ENCODE assay signal across 24 cellular contexts in genomic region chr4:40596522-40596921, GRCh38.
"Had no signal": no experiment of that assay in that cellular context is flagged by ENCODE, and none has a peak within 500 bp of the region (broad histone marks: within the 10 kb centered on the region; RNA-seq: fewer than 3 reads in every experiment).

No MANE protein-coding gene starts in this region.

- H3K36me3 ChIP-seq: tibial artery had no signal

- H3K4me1 ChIP-seq: tibial artery had no signal

- H3K4me3 ChIP-seq: esophagus squamous epithelium, smooth muscle cell, stomach, suprapubic skin, tibial artery had no signal

- H3K27ac ChIP-seq: esophagus squamous epithelium, neutrophil, stomach, suprapubic skin, tibial artery had no signal

- H3K4me3 Mint-ChIP-seq: activated CD4-positive, alpha-beta memory T cell treated with anti-CD3 and anti-CD28 coated beads for 36 hours; activated CD4-positive, alpha-beta T cell treated with anti-CD3 and anti-CD28 coated beads, Interleukin-2, amount 10 ng/mL, durations not matched to agents 24 days and 14 days; activated naive CD4-positive, alpha-beta T cell treated with anti-CD3 and anti-CD28 coated beads, Interleukin-2, amount 10 ng/mL, durations not matched to agents 7 days and 5 days; activated naive CD8-positive, alpha-beta T cell treated with anti-CD3 and anti-CD28 coated beads, Interleukin-2, amount 10 ng/mL, durations not matched to agents 7 days and 5 days; naive B cell; nephron progenitor cell; stimulated activated naive B cell treated with anti-CD40 and anti-IgM and Interleukin-4, amounts not matched to agents 10 μg/mL and 1 μg/mL and 100 μg/mL, for 72 hours had no signal

- H3K36me3 Mint-ChIP-seq: activated CD4-positive, alpha-beta memory T cell treated with anti-CD3 and anti-CD28 coated beads for 36 hours; activated naive CD4-positive, alpha-beta T cell treated with anti-CD3 and anti-CD28 coated beads, Interleukin-2, amount 10 ng/mL, durations not matched to agents 7 days and 5 days; naive B cell had no signal

- H3K27ac Mint-ChIP-seq: activated CD4-positive, alpha-beta memory T cell treated with anti-CD3 and anti-CD28 coated beads for 36 hours; activated CD4-positive, alpha-beta T cell treated with anti-CD3 and anti-CD28 coated beads, Interleukin-2, amount 10 ng/mL, durations not matched to agents 24 days and 14 days; activated naive CD4-positive, alpha-beta T cell treated with anti-CD3 and anti-CD28 coated beads, Interleukin-2, amount 10 ng/mL, durations not matched to agents 7 days and 5 days; activated naive CD8-positive, alpha-beta T cell treated with anti-CD3 and anti-CD28 coated beads, Interleukin-2, amount 10 ng/mL, durations not matched to agents 7 days and 5 days; naive B cell; nephron progenitor cell; stimulated activated naive B cell treated with anti-CD40 and anti-IgM and Interleukin-4, amounts not matched to agents 10 μg/mL and 1 μg/mL and 100 μg/mL, for 72 hours had no signal

- H3K9me3 Mint-ChIP-seq: activated CD4-positive, alpha-beta memory T cell treated with anti-CD3 and anti-CD28 coated beads for 36 hours; activated naive CD4-positive, alpha-beta T cell treated with anti-CD3 and anti-CD28 coated beads, Interleukin-2, amount 10 ng/mL, durations not matched to agents 7 days and 5 days; activated naive CD8-positive, alpha-beta T cell treated with anti-CD3 and anti-CD28 coated beads, Interleukin-2, amount 10 ng/mL, durations not matched to agents 7 days and 5 days; stimulated activated naive B cell treated with anti-CD40 and anti-IgM and Interleukin-4, amounts not matched to agents 10 μg/mL and 1 μg/mL and 100 μg/mL, for 72 hours had no signal

- H3K27me3 Mint-ChIP-seq: activated CD4-positive, alpha-beta T cell treated with anti-CD3 and anti-CD28 coated beads, Interleukin-2, amount 10 ng/mL, durations not matched to agents 24 days and 14 days; activated naive CD4-positive, alpha-beta T cell treated with anti-CD3 and anti-CD28 coated beads, Interleukin-2, amount 10 ng/mL, durations not matched to agents 7 days and 5 days; naive B cell; stimulated activated naive B cell treated with anti-CD40 and anti-IgM and Interleukin-4, amounts not matched to agents 10 μg/mL and 1 μg/mL and 100 μg/mL, for 72 hours had no signal

- ATAC-seq: left colon; stimulated activated naive B cell treated with anti-CD40 and anti-IgM and Interleukin-4, amounts not matched to agents 10 μg/mL and 1 μg/mL and 100 μg/mL, for 72 hours had no signal

- H3K27me3 ChIP-seq: esophagus squamous epithelium, neutrophil, stomach, suprapubic skin, tibial artery had no signal

- H3K4me1 Mint-ChIP-seq: activated naive CD4-positive, alpha-beta T cell treated with anti-CD3 and anti-CD28 coated beads, Interleukin-2, amount 10 ng/mL, durations not matched to agents 7 days and 5 days; naive B cell had no signal

- DNase-seq: activated CD4-positive, alpha-beta memory T cell treated with anti-CD3 and anti-CD28 coated beads for 36 hours; activated CD4-positive, alpha-beta T cell treated with anti-CD3 and anti-CD28 coated beads, Interleukin-2, amount 10 ng/mL, durations not matched to agents 24 days and 14 days; activated CD4-positive, CD25-positive, alpha-beta regulatory T cell treated with anti-CD3 and anti-CD28 coated beads, Interleukin-2, amount 50 U/mL, for 72 hours; activated CD8-positive, alpha-beta memory T cell treated with anti-CD3 and anti-CD28 coated beads, Interleukin-2, amount 50 U/mL, for 4 hours; activated gamma-delta T cell; activated naive CD4-positive, alpha-beta T cell treated with anti-CD3 and anti-CD28 coated beads, Interleukin-2, amount 10 ng/mL, durations not matched to agents 7 days and 5 days; activated naive CD8-positive, alpha-beta T cell treated with anti-CD3 and anti-CD28 coated beads, Interleukin-2, amount 10 ng/mL, durations not matched to agents 7 days and 5 days; activated T-cell treated with anti-CD3 and anti-CD28 coated beads, Interleukin-2, amount 50 U/mL, for 1 hour; amygdala; caudate nucleus; cortex of kidney; esophagus squamous epithelium; foreskin melanocyte; left colon; mammary epithelial cell; naive B cell; nephron progenitor cell; stimulated activated CD4-positive, alpha-beta T cell treated with anti-CD3 and anti-CD28 coated beads, Interleukin-1b, Interleukin-23, amount 100 ng/mL, for 48 hours; stimulated activated naive B cell treated with anti-CD40 and anti-IgM and Interleukin-4, amounts not matched to agents 10 μg/mL and 1 μg/mL and 100 μg/mL, for 72 hours; stomach; tibial artery had no signal

- H3K9me3 ChIP-seq: esophagus squamous epithelium, neutrophil, stomach, suprapubic skin, tibial artery had no signal
